ENCODE assay signal across 1 cellular context in genomic region chr20:47357296-47358051, GRCh38.
TF ChIP-seq lines count a peak whose summit lies in the region.

No MANE protein-coding gene starts in this region.

TF ChIP-seq in HepG2, 621 proteins besides CTCF, POLR2A, EP300 and RAD21 (continued from another document and continues in another):
- TF ChIP-seq HBP1 (CRISPR knock-in tag; IDR thresholded peaks at IDR 0.05; ENCODE audit: low read depth) = peak; percentile 83
- TF ChIP-seq ARNT2 (CRISPR knock-in tag; IDR thresholded peaks at IDR 0.05; ENCODE audit: low read depth) = peak; percentile 88; the same call in 1 of the 2 replicates
- TF ChIP-seq SNAI1 (CRISPR knock-in tag; IDR thresholded peaks at IDR 0.05; ENCODE audit: borderline replicate concordance) = peak; percentile 95
- TF ChIP-seq ZNF674 (CRISPR knock-in tag; IDR thresholded peaks at IDR 0.05; ENCODE audit: low read depth) = peak; percentile 71; the same call in 1 of the 2 replicates
- TF ChIP-seq ZNF354B (CRISPR knock-in tag; IDR thresholded peaks at IDR 0.05) = 0 out of 2 replicates have a peak, but pooled peaks have one; percentile 63
- peak; percentile 83 for TF ChIP-seq ZNF746 (CRISPR knock-in tag; IDR thresholded peaks at IDR 0.05)
- TF ChIP-seq YEATS2 (CRISPR knock-in tag; IDR thresholded peaks at IDR 0.05; ENCODE audit: borderline replicate concordance) = peak; percentile 98
- peak; percentile 100 for TF ChIP-seq SMAD3 (CRISPR knock-in tag; IDR thresholded peaks at IDR 0.05)
- peak; percentile 92 for TF ChIP-seq E2F1 (CRISPR knock-in tag; IDR thresholded peaks at IDR 0.05)
- peak; percentile 89 for TF ChIP-seq TFDP1 (CRISPR knock-in tag; IDR thresholded peaks at IDR 0.05; ENCODE audit: borderline replicate concordance)
- TF ChIP-seq ZFX (CRISPR knock-in tag; IDR thresholded peaks at IDR 0.05; ENCODE audit: low read depth) = peak; percentile 100
- TF ChIP-seq ZNF567 (CRISPR knock-in tag; IDR thresholded peaks at IDR 0.05; ENCODE audit: borderline replicate concordance) = peak; percentile 49; the same call in 1 of the 2 replicates
- TF ChIP-seq TGIF2 (CRISPR knock-in tag; IDR thresholded peaks at IDR 0.05) = peak; percentile 99
- peak; percentile 73; the same call in 1 of the 2 replicates for TF ChIP-seq MAFG (CRISPR knock-in tag; IDR thresholded peaks at IDR 0.05)
- peak; percentile 44; the same call in 1 of the 2 replicates for TF ChIP-seq MZF1 (CRISPR knock-in tag; IDR thresholded peaks at IDR 0.05; ENCODE audit: borderline replicate concordance)
- TF ChIP-seq HES4 (CRISPR knock-in tag; IDR thresholded peaks at IDR 0.05; ENCODE audit: borderline replicate concordance) = no peak; the same call in 1 of the 2 replicates
- TF ChIP-seq ZBTB43 (CRISPR knock-in tag; conservative IDR thresholded peaks at IDR 0.05) = peak; percentile 96
- peak; percentile 95 for TF ChIP-seq ZMYM3 (CRISPR knock-in tag; IDR thresholded peaks at IDR 0.05)
- TF ChIP-seq ZNF44 (CRISPR knock-in tag; IDR thresholded peaks at IDR 0.05) = no peak
- TF ChIP-seq HCFC1 (IDR thresholded peaks at IDR 0.05; ENCODE audit: low read depth, low read length) = no peak
- peak; percentile 46 for TF ChIP-seq MYPOP (CRISPR knock-in tag; IDR thresholded peaks at IDR 0.05)
- TF ChIP-seq ZBTB2 (CRISPR knock-in tag; IDR thresholded peaks at IDR 0.05; ENCODE audit: low read depth) = peak; percentile 86
- peak; percentile 77 for TF ChIP-seq NCOA1 (CRISPR knock-in tag; IDR thresholded peaks at IDR 0.05)
- peak; percentile 88; the same call in 1 of the 2 replicates for TF ChIP-seq TMF1 (CRISPR knock-in tag; IDR thresholded peaks at IDR 0.05; ENCODE audit: low read depth)
- TF ChIP-seq ZNF670 (CRISPR knock-in tag; IDR thresholded peaks at IDR 0.05; ENCODE audit: borderline replicate concordance) = peak; percentile 81; the same call in 1 of the 2 replicates
- no peak for TF ChIP-seq GPN1 (CRISPR knock-in tag; IDR thresholded peaks at IDR 0.05; ENCODE audit: borderline replicate concordance)
- peak; percentile 91; the same call in 1 of the 2 replicates for TF ChIP-seq JUNB (CRISPR knock-in tag; IDR thresholded peaks at IDR 0.05; ENCODE audit: borderline replicate concordance)
- TF ChIP-seq CENPBD1 (CRISPR knock-in tag; IDR thresholded peaks at IDR 0.05; ENCODE audit: borderline replicate concordance, low read depth) = no peak
- no peak for TF ChIP-seq SMARCE1 (IDR thresholded peaks at IDR 0.05; ENCODE audit: borderline replicate concordance)
- peak; percentile 99 for TF ChIP-seq KDM3A (CRISPR knock-in tag; IDR thresholded peaks at IDR 0.05; ENCODE audit: low read depth)
- TF ChIP-seq MAF1 (CRISPR knock-in tag; IDR thresholded peaks at IDR 0.05; ENCODE audit: borderline replicate concordance) = peak; percentile 96
- TF ChIP-seq FOXA1 (IDR thresholded peaks at IDR 0.05) = no peak
- peak; percentile 67 for TF ChIP-seq FOXA1 (CRISPR knock-in tag; IDR thresholded peaks at IDR 0.05)
- TF ChIP-seq ZBTB46 (CRISPR knock-in tag; IDR thresholded peaks at IDR 0.05; ENCODE audit: borderline replicate concordance) = no peak
- peak; percentile 83 for TF ChIP-seq ZBTB21 (CRISPR knock-in tag; IDR thresholded peaks at IDR 0.05)
- no peak for TF ChIP-seq ZNF33B (CRISPR knock-in tag; IDR thresholded peaks at IDR 0.05)
- TF ChIP-seq IKZF1 (IDR thresholded peaks at IDR 0.05) = no peak
- TF ChIP-seq PITX1 (CRISPR knock-in tag; IDR thresholded peaks at IDR 0.05) = peak; percentile 92; the same call in 1 of the 2 replicates
- no peak for TF ChIP-seq ZMYM2 (CRISPR knock-in tag; IDR thresholded peaks at IDR 0.05)
- peak; percentile 98 for TF ChIP-seq CBX5 (CRISPR knock-in tag; IDR thresholded peaks at IDR 0.05; ENCODE audit: borderline replicate concordance)
- peak; percentile 100 for TF ChIP-seq XRCC5 (optimal IDR thresholded peaks at IDR 0.05; ENCODE audit: low read length)
- peak; percentile 99 for TF ChIP-seq ZNF292 (CRISPR knock-in tag; IDR thresholded peaks at IDR 0.05; ENCODE audit: borderline replicate concordance, low read depth)
- peak; percentile 50; the same call in 1 of the 2 replicates for TF ChIP-seq ZNF569 (CRISPR knock-in tag; IDR thresholded peaks at IDR 0.05; ENCODE audit: borderline replicate concordance)
- TF ChIP-seq IKZF5 (CRISPR knock-in tag; IDR thresholded peaks at IDR 0.05) = peak; percentile 99
- no peak for TF ChIP-seq ZEB1 (IDR thresholded peaks at IDR 0.05; ENCODE audit: insufficient replicate concordance, low read depth)
- TF ChIP-seq JDP2 (CRISPR knock-in tag; IDR thresholded peaks at IDR 0.05; ENCODE audit: borderline replicate concordance) = peak; percentile 61; the same call in 1 of the 2 replicates
- TF ChIP-seq CBFB (CRISPR knock-in tag; IDR thresholded peaks at IDR 0.05) = peak; percentile 90; the same call in 1 of the 2 replicates
- 0 out of 2 replicates have a peak, but pooled peaks have one; percentile 27 for TF ChIP-seq ZFYVE20 (CRISPR knock-in tag; IDR thresholded peaks at IDR 0.05; ENCODE audit: borderline replicate concordance, low read depth)
- TF ChIP-seq AGO1 (IDR thresholded peaks at IDR 0.05; ENCODE audit: low read depth, low read length, poor library complexity, severe bottlenecking) = peak; percentile 76
- TF ChIP-seq NAIF1 (CRISPR knock-in tag; IDR thresholded peaks at IDR 0.05; ENCODE audit: borderline replicate concordance) = peak; percentile 90
- peak; percentile 91 for TF ChIP-seq RBFOX2 (IDR thresholded peaks at IDR 0.05; ENCODE audit: low read depth, low read length)
- no peak for TF ChIP-seq CHD2 (IDR thresholded peaks at IDR 0.05; ENCODE audit: low read depth, low read length)
- no peak for TF ChIP-seq ZNF282 (IDR thresholded peaks at IDR 0.05; ENCODE audit: partially characterized antibody)
- TF ChIP-seq POLR2G (IDR thresholded peaks at IDR 0.05; ENCODE audit: low read depth, low read length) = peak; percentile 91
- TF ChIP-seq FOXP4 (CRISPR knock-in tag; IDR thresholded peaks at IDR 0.05) = peak; percentile 97
- peak; percentile 99 for TF ChIP-seq KLF12 (CRISPR knock-in tag; IDR thresholded peaks at IDR 0.05; ENCODE audit: borderline replicate concordance)
- TF ChIP-seq GPBP1L1 (CRISPR knock-in tag; IDR thresholded peaks at IDR 0.05) = no peak
- TF ChIP-seq ZC3H13 (CRISPR knock-in tag; IDR thresholded peaks at IDR 0.05) = peak; percentile 98
- TF ChIP-seq TSC22D2 (CRISPR knock-in tag; IDR thresholded peaks at IDR 0.05; ENCODE audit: borderline replicate concordance) = peak; percentile 97
